Comparison of ENCODE assay signal across 9 cellular contexts in the genomic region with DNA sequence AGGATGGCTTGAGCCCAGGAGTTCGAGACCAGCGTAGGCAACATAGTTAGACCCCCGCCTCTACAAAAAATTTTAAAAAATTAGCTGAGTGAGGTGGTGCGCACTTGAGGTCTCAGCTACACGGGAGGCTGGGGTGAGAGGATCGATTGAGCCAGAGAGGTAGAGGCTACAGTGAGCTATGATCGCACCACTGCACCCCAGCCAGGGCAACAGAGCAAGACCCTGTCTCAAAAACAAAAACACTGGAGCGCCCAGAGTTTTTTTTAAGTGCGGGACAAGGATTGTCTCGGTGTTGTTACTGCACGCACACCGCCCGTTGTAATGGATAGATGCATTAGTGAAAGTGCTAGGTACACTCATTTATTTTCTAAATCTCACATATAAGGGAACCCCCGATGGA. TPM values are rescaled to one million over a fixed set of nuclear protein-coding genes. Genes with fewer than 3 reads are reported as not detected.
DNase-seq lines count a peak whose midpoint lies in the region; ATAC-seq and TF ChIP-seq lines count a peak whose summit lies in the region.
"Had no signal": no experiment of that assay in that cellular context is flagged by ENCODE, and none has a peak within 500 bp of the region (broad histone marks: within the 10 kb centered on the region; RNA-seq: fewer than 3 reads in every experiment).

No MANE protein-coding gene starts in this region.

- TF ChIP-seq CTCF in brain (conservative IDR thresholded peaks at IDR 0.05) (no peak), mesothelial cell of epicardium (IDR thresholded peaks at IDR 0.05; ENCODE audit: unreplicated experiment) (no peak)

- H3K36me3 Mint-ChIP-seq in stimulated activated naive CD8-positive, alpha-beta T cell treated with anti-CD3 and anti-CD28 coated beads, Interleukin-15, Interleukin-2, amounts not matched to agents 100 ng/mL and 50 ng/mL, for 24 hours (ENCODE audit: low read depth): peaks cover 33% of the 10 kb centered on the region
- H3K36me3 Mint-ChIP-seq in brain: peaks cover 2% of the 10 kb centered on the region
- no peaks in the 10 kb centered on the region for H3K36me3 Mint-ChIP-seq in mesothelial cell of epicardium

- H3K9me3 Mint-ChIP-seq in stimulated activated naive CD8-positive, alpha-beta T cell treated with anti-CD3 and anti-CD28 coated beads, Interleukin-15, Interleukin-2, amounts not matched to agents 100 ng/mL and 50 ng/mL, for 24 hours: no peaks in the 10 kb centered on the region
- peaks cover 0 to 3% (median 0%) of the 10 kb centered on the region in 5 experiments for H3K9me3 Mint-ChIP-seq in brain
- no peaks in the 10 kb centered on the region for H3K9me3 Mint-ChIP-seq in mesothelial cell of epicardium

- no peaks in the 10 kb centered on the region for H3K27me3 Mint-ChIP-seq in stimulated activated naive CD8-positive, alpha-beta T cell treated with anti-CD3 and anti-CD28 coated beads, Interleukin-15, Interleukin-2, amounts not matched to agents 100 ng/mL and 50 ng/mL, for 24 hours
- H3K27me3 Mint-ChIP-seq in brain: peaks cover 69% of the 10 kb centered on the region
- peaks cover 46% of the 10 kb centered on the region for H3K27me3 Mint-ChIP-seq in mesothelial cell of epicardium (ENCODE audit: low read depth)

- peaks cover 86% of the 10 kb centered on the region for H3K4me1 Mint-ChIP-seq in stimulated activated naive CD8-positive, alpha-beta T cell treated with anti-CD3 and anti-CD28 coated beads, Interleukin-15, Interleukin-2, amounts not matched to agents 100 ng/mL and 50 ng/mL, for 24 hours (ENCODE audit: low read depth)
- H3K4me1 Mint-ChIP-seq in brain: peaks cover 35% of the 10 kb centered on the region
- peaks cover 15% of the 10 kb centered on the region for H3K4me1 Mint-ChIP-seq in mesothelial cell of epicardium

- H3K27ac Mint-ChIP-seq in stimulated activated naive CD8-positive, alpha-beta T cell treated with anti-CD3 and anti-CD28 coated beads, Interleukin-15, Interleukin-2, amounts not matched to agents 100 ng/mL and 50 ng/mL, for 24 hours: peak overlapping the region; percentile 93
- H3K27ac Mint-ChIP-seq in brain: peak overlapping the region in 1 of 5 experiments; percentile 70
- H3K27ac Mint-ChIP-seq in mesothelial cell of epicardium: no peak overlapping the region

- peak overlapping the region; percentile 82 for H3K4me3 Mint-ChIP-seq in stimulated activated naive CD8-positive, alpha-beta T cell treated with anti-CD3 and anti-CD28 coated beads, Interleukin-15, Interleukin-2, amounts not matched to agents 100 ng/mL and 50 ng/mL, for 24 hours
- H3K4me3 Mint-ChIP-seq in brain (peak overlapping the region; percentile 85 to 92 (median 90)), mesothelial cell of epicardium (peak overlapping the region; percentile 78)

- ATAC-seq in stimulated activated naive CD8-positive, alpha-beta T cell treated with anti-CD3 and anti-CD28 coated beads, Interleukin-15, Interleukin-2, amounts not matched to agents 100 U/mL and 50 U/mL, for 24 hours: no peak
- no peak for ATAC-seq in HG03521 (IDR thresholded peaks at IDR 0.05; ENCODE audit: unreplicated experiment)

- no peak for DNase-seq in stimulated activated naive CD8-positive, alpha-beta T cell treated with anti-CD3 and anti-CD28 coated beads, Interleukin-15, Interleukin-2, amounts not matched to agents 100 U/mL and 50 U/mL, for 24 hours
- DNase-seq in mesothelial cell of epicardium (ENCODE audit: low spot score in 2 of 2, unreplicated experiment in 2 of 2): no peak
- no peak for DNase-seq in activated gamma-delta T cell (lab: John Stamatoyannopoulos, UW)
- no peak for DNase-seq in cortex of kidney (lab: John Stamatoyannopoulos, UW)
- no peak for DNase-seq in NCI-H1417 (lab: John Stamatoyannopoulos, UW)
- DNase-seq: GF-D8 had no signal

RNA-seq across cellular contexts. Expression of gene PIK3CD, which starts 37.1 kb away (rescaled TPM):
- polyA plus RNA-seq in brain (ENCODE audit: insufficient read depth, low read depth, low replicate concordance): 16.3 TPM
- 3.7 to 4.7 TPM (median 4.3 TPM) in 3 replicates for total RNA-seq in mesothelial cell of epicardium
